Comparison of ENCODE assay signal across 10 cellular contexts in the genomic region with DNA sequence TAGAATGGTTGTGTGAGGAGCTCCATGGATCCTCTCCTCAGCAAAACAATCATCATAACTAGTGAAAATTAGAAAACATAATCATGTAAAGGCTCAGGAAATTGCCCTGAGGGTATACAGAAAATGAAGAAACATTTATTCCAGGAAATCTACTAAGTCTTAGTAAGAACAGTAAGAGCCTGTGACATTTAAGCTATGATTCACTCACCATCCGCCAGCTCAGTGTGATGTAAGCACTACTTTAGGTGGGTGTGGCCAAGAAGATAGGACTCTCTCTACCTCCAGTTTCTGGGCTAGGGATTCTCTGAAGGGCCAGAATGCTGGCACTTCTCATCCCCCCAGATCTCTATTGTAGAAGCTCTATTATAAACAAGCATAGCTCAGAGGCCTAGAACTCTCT.
DNase-seq lines count a peak whose midpoint lies in the region; ATAC-seq and TF ChIP-seq lines count a peak whose summit lies in the region.
"Had no signal": no experiment of that assay in that cellular context is flagged by ENCODE, and none has a peak within 500 bp of the region (broad histone marks: within the 10 kb centered on the region; RNA-seq: fewer than 3 reads in every experiment).

No MANE protein-coding gene starts in this region.

- CTCF ChIA-PET in activated naive CD4-positive, alpha-beta T cell treated with anti-CD3 and anti-CD28 coated beads, Interleukin-2, amount 10 ng/mL, durations not matched to agents 7 days and 5 days (lab: Charles Lee) = interaction anchor here (0.5 to 1.2 kb wide), 4 partner anchors 10 to 178 kb away, joined by 3 read pairs; no protein-coding TSS in a partner anchor

- no peak overlapping the region for H2AFZ ChIP-seq in fibroblast of lung (ENCODE audit: low read length)

- H3K9me3 Mint-ChIP-seq in activated naive CD4-positive, alpha-beta T cell treated with anti-CD3 and anti-CD28 coated beads, Interleukin-2, amount 10 ng/mL, durations not matched to agents 7 days and 5 days = peaks cover 6% of the 10 kb centered on the region
- H3K9me3 Mint-ChIP-seq in T-helper 1 cell treated with Interleukin-12 subunit alpha and Interleukin-12 subunit beta and Interleukin-4 antibody, amounts not matched to agents 30 μg/mL and 1 μg/mL, for 36 hours = peaks cover 24% of the 10 kb centered on the region
- H3K9me3 Mint-ChIP-seq in stimulated activated effector memory CD8-positive, alpha-beta T cell treated with anti-CD3 and anti-CD28 coated beads, Interleukin-12 subunit alpha, Interleukin-12 subunit beta, amount 100 ng/mL, for 72 hours = peaks cover 3% of the 10 kb centered on the region

- H3K27me3 Mint-ChIP-seq in activated naive CD4-positive, alpha-beta T cell treated with anti-CD3 and anti-CD28 coated beads, Interleukin-2, amount 10 ng/mL, durations not matched to agents 7 days and 5 days = no peaks in the 10 kb centered on the region
- H3K27me3 Mint-ChIP-seq in T-helper 1 cell treated with Interleukin-12 subunit alpha and Interleukin-12 subunit beta and Interleukin-4 antibody, amounts not matched to agents 30 μg/mL and 1 μg/mL, for 36 hours (ENCODE audit: low read depth) = no peaks in the 10 kb centered on the region

- TF ChIP-seq POLR2A in transverse colon (IDR thresholded peaks at IDR 0.05) = no peak

- H3K4me3 Mint-ChIP-seq in activated naive CD4-positive, alpha-beta T cell treated with anti-CD3 and anti-CD28 coated beads, Interleukin-2, amount 10 ng/mL, durations not matched to agents 7 days and 5 days = no peak overlapping the region
- no peak overlapping the region for H3K4me3 Mint-ChIP-seq in T-helper 1 cell treated with Interleukin-12 subunit alpha and Interleukin-12 subunit beta and Interleukin-4 antibody, amounts not matched to agents 30 μg/mL and 1 μg/mL, for 36 hours
- H3K4me3 Mint-ChIP-seq in stimulated activated effector memory CD8-positive, alpha-beta T cell treated with anti-CD3 and anti-CD28 coated beads, Interleukin-12 subunit alpha, Interleukin-12 subunit beta, amount 100 ng/mL, for 72 hours = no peak overlapping the region
- H3K4me3 Mint-ChIP-seq: effector memory CD8-positive, alpha-beta T cell had no signal

- H3K36me3 Mint-ChIP-seq in activated naive CD4-positive, alpha-beta T cell treated with anti-CD3 and anti-CD28 coated beads, Interleukin-2, amount 10 ng/mL, durations not matched to agents 7 days and 5 days = no peaks in the 10 kb centered on the region
- peaks cover 6% of the 10 kb centered on the region for H3K36me3 Mint-ChIP-seq in T-helper 1 cell treated with Interleukin-12 subunit alpha and Interleukin-12 subunit beta and Interleukin-4 antibody, amounts not matched to agents 30 μg/mL and 1 μg/mL, for 36 hours (ENCODE audit: low read depth)
- no peaks in the 10 kb centered on the region for H3K36me3 Mint-ChIP-seq in stimulated activated effector memory CD8-positive, alpha-beta T cell treated with anti-CD3 and anti-CD28 coated beads, Interleukin-12 subunit alpha, Interleukin-12 subunit beta, amount 100 ng/mL, for 72 hours

- no peaks in the 10 kb centered on the region for H3K27me3 ChIP-seq in fibroblast of lung (ENCODE audit: control insufficient read depth, insufficient read depth, low read length)
- H3K27me3 ChIP-seq in transverse colon = no peaks in the 10 kb centered on the region

- H3K79me2 ChIP-seq in fibroblast of lung (ENCODE audit: control insufficient read depth, insufficient read depth, low read length) = no peaks in the 10 kb centered on the region

- H3K4me3 ChIP-seq in fibroblast of lung (replicated peaks in 1 of 4; ENCODE audit: control extremely low read depth in 1 of 4, insufficient read depth in 1 of 4, low read depth in 3 of 4, low read length in 4 of 4) = no peak overlapping the region
- no peak overlapping the region for H3K4me3 ChIP-seq in transverse colon

- peaks cover 7% of the 10 kb centered on the region for H3K4me1 Mint-ChIP-seq in activated naive CD4-positive, alpha-beta T cell treated with anti-CD3 and anti-CD28 coated beads, Interleukin-2, amount 10 ng/mL, durations not matched to agents 7 days and 5 days
- H3K4me1 Mint-ChIP-seq in T-helper 1 cell treated with Interleukin-12 subunit alpha and Interleukin-12 subunit beta and Interleukin-4 antibody, amounts not matched to agents 30 μg/mL and 1 μg/mL, for 36 hours (ENCODE audit: low read depth) = peaks cover 8% of the 10 kb centered on the region
- H3K4me1 Mint-ChIP-seq in stimulated activated effector memory CD8-positive, alpha-beta T cell treated with anti-CD3 and anti-CD28 coated beads, Interleukin-12 subunit alpha, Interleukin-12 subunit beta, amount 100 ng/mL, for 72 hours = peaks cover 18% of the 10 kb centered on the region

- H3K9me3 ChIP-seq in fibroblast of lung (ENCODE audit: control insufficient read depth, insufficient read depth, low read depth, low read length) (no peaks in the 10 kb centered on the region), transverse colon (no peaks in the 10 kb centered on the region)

- 50% methylated on average over 1 of the region's 1 CpG; no CpG with 5 or more reads in 1 of the 2 donors for WGBS in transverse colon (ENCODE audit: low coverage in 1 of 2), 2 donors

- in situ Hi-C loops in GM13977 (cut with MboI; ENCODE audit: low pct_unique_long_range_greater_than_20kb, low sequenced_read_pairs, unreplicated experiment) = no loop called here
- in situ Hi-C loops in transverse colon (cut with MboI; ENCODE audit: low pct_ligation_motif_present in 1 of 4, low pct_unique_long_range_greater_than_20kb in 1 of 4, low sequenced_read_pairs in 3 of 4) = no loop called here

- no peak overlapping the region for H3K4me2 ChIP-seq in fibroblast of lung (ENCODE audit: extremely low read depth, insufficient read depth, low read length)
- H3K4me2 ChIP-seq: KMS-11 had no signal

- ATAC-seq in stimulated activated effector memory CD8-positive, alpha-beta T cell treated with anti-CD3 and anti-CD28 coated beads, Interleukin-12 subunit alpha, Interleukin-12 subunit beta, amount 100 ng/mL, for 72 hours = peak; percentile 100
- ATAC-seq: effector memory CD8-positive, alpha-beta T cell had no signal

- H3K27ac ChIP-seq in fibroblast of lung (ENCODE audit: insufficient read depth, low read length) = no peak overlapping the region
- no peak overlapping the region for H3K27ac ChIP-seq in transverse colon
- H3K27ac ChIP-seq: KMS-11 had no signal

- no peaks in the 10 kb centered on the region for H4K20me1 ChIP-seq in fibroblast of lung (ENCODE audit: control insufficient read depth, extremely low read depth, insufficient read depth, low read length)

- H3K9ac ChIP-seq in fibroblast of lung (ENCODE audit: insufficient read depth, low read length) = no peak overlapping the region
- H3K9ac ChIP-seq: KMS-11 had no signal

- H3K36me3 ChIP-seq in fibroblast of lung (ENCODE audit: control insufficient read depth, insufficient read depth, low read length) (no peaks in the 10 kb centered on the region), transverse colon (no peaks in the 10 kb centered on the region)

- H3K27ac Mint-ChIP-seq in activated naive CD4-positive, alpha-beta T cell treated with anti-CD3 and anti-CD28 coated beads, Interleukin-2, amount 10 ng/mL, durations not matched to agents 7 days and 5 days = no peak overlapping the region
- peak overlapping the region; percentile 5 for H3K27ac Mint-ChIP-seq in T-helper 1 cell treated with Interleukin-12 subunit alpha and Interleukin-12 subunit beta and Interleukin-4 antibody, amounts not matched to agents 30 μg/mL and 1 μg/mL, for 36 hours
- peak overlapping the region; percentile 48 for H3K27ac Mint-ChIP-seq in stimulated activated effector memory CD8-positive, alpha-beta T cell treated with anti-CD3 and anti-CD28 coated beads, Interleukin-12 subunit alpha, Interleukin-12 subunit beta, amount 100 ng/mL, for 72 hours
- H3K27ac Mint-ChIP-seq: effector memory CD8-positive, alpha-beta T cell had no signal

- H3K4me1 ChIP-seq in fibroblast of lung (ENCODE audit: control insufficient read depth, extremely low read depth, insufficient read depth, low read length) (no peaks in the 10 kb centered on the region), transverse colon (no peaks in the 10 kb centered on the region)

- TF ChIP-seq CTCF in fibroblast of lung (conservative IDR thresholded peaks at IDR 0.05 in 1 of 2, IDR thresholded peaks at IDR 0.05 in 1 of 2; ENCODE audit: low read depth in 1 of 2, low read length in 2 of 2) (no peak), GM13977 (IDR thresholded peaks at IDR 0.05; ENCODE audit: extremely low read depth, insufficient read depth, missing control alignments) (no peak), transverse colon (IDR thresholded peaks at IDR 0.05) (no peak)

- DNase-seq in activated naive CD4-positive, alpha-beta T cell treated with anti-CD3 and anti-CD28 coated beads, Interleukin-2, amount 10 ng/mL, durations not matched to agents 7 days and 5 days = peak; percentile 23
- DNase-seq in activated naive CD4-positive, alpha-beta T cell (lab: John Stamatoyannopoulos, UW) = no peak
- DNase-seq in fibroblast of lung (ENCODE audit: low read depth in 2 of 2) (peak; percentile 55), GM13977 (ENCODE audit: low spot score) (no peak), transverse colon (no peak), D341Med (ENCODE audit: low spot score) (no peak)
- peak in 1 of 2 donors; percentile 50 for DNase-seq in stimulated activated effector memory CD8-positive, alpha-beta T cell treated with anti-CD3 and anti-CD28 coated beads, Interleukin-12 subunit alpha, Interleukin-12 subunit beta, amount 100 ng/mL, for 72 hours (ENCODE audit: low spot score in 2 of 2)
- DNase-seq: effector memory CD8-positive, alpha-beta T cell had no signal

- no peak for TF ChIP-seq EP300 in transverse colon (IDR thresholded peaks at IDR 0.05; ENCODE audit: low read depth)

- intact Hi-C loops in transverse colon (cut with DNase I; ENCODE audit: low total_unique reads) = no loop called here

Comparison
In these comparisons a context has a peak if more than half of its experiments do, and no peak if none do; other contexts are left out.
1. DNase-seq: peak in activated naive CD4-positive, alpha-beta T cell treated with anti-CD3 and anti-CD28 coated beads, Interleukin-2, amount 10 ng/mL, durations not matched to agents 7 days and 5 days (single experiment) and fibroblast of lung (2 of 2); none in activated naive CD4-positive, alpha-beta T cell (0 of 4), GM13977 (single experiment), transverse colon (single experiment) and D341Med (single experiment).